1 cellular context compared by ENCODE assay signal in genomic region chr15:56734013-56734625, GRCh38.
TF ChIP-seq lines count a peak whose summit lies in the region.

No MANE protein-coding gene starts in this region.

TF ChIP-seq in IMR-90, 13 proteins besides CTCF, POLR2A, EP300 and RAD21 (continued from another document):
- no peak for TF ChIP-seq USF2 (IDR thresholded peaks at IDR 0.05; ENCODE audit: low read depth, low read length)
- TF ChIP-seq ELK1 (IDR thresholded peaks at IDR 0.05; ENCODE audit: borderline replicate concordance, low read depth, low read length), result no peak
- no peak for TF ChIP-seq CHD1 (IDR thresholded peaks at IDR 0.05; ENCODE audit: low read depth, low read length)
